In the genomic region with DNA sequence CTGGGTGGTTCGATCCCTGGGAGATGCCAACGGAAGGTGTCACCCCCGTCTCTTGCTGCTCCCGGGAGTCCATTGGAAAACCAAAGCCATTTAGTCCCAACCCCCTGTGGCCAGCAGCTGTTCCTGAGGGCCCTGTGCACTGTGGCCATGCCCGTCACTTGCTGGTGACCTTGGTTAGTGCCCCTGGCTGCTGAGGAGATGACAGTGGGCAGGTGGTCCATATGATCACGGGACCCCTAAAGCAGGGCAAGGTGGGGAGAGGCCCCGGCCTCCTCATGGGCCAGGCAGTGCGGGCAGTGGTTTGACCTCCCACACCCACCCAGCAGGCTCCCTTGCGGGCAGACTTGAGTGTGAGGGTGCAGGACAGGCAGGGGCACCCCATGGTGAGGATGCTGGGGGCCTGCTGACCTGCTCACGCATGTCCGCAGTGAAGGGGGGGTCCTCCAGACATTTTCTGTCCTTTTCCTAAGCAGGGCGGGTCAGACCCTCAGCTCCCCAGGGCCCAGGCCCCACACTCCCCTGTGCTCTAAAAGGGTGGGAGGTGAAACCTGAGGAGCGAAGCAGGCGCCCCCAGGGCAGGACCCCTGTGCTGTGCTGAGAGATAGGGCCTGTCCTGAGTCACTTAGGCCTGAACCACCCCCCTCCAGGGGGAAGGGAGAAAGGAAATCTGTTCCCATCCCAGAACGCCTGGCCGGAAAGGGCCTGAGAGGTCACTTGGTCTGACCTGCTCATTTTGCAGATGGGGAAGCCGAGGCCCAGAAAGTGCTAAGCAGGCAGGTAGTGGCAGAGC, we compare ENCODE assay signal across 13 cellular contexts. TPM values are rescaled to one million over a fixed set of nuclear protein-coding genes. Genes with fewer than 3 reads are reported as not detected.
DNase-seq lines count a peak whose midpoint lies in the region; ATAC-seq, FAIRE-seq and TF ChIP-seq lines count a peak whose summit lies in the region.
"Had no signal": no experiment of that assay in that cellular context is flagged by ENCODE, and none has a peak within 500 bp of the region (broad histone marks: within the 10 kb centered on the region; RNA-seq: fewer than 3 reads in every experiment).

No MANE protein-coding gene starts in this region.

- intact Hi-C loops in Panc1 (cut with micrococcal nuclease; ENCODE audit: unreplicated experiment) (no loop called here), kidney (cut with DNase I) (no loop called here), sigmoid colon (cut with DNase I) (no loop called here)

- H3K4me1 ChIP-seq in Panc1 (ENCODE audit: control insufficient read depth, insufficient read depth, low read length): peaks cover 53% of the 10 kb centered on the region
- peaks cover 30 to 44% of the 10 kb centered on the region in 2 donors for H3K4me1 ChIP-seq in kidney (ENCODE audit: control insufficient read depth in 1 of 2, insufficient read depth in 1 of 2, low read depth in 1 of 2, low read length in 2 of 2)
- peaks cover 0 to 81% (median 72%) of the 10 kb centered on the region in 4 donors for H3K4me1 ChIP-seq in sigmoid colon

- no peaks in the 10 kb centered on the region for H3K9me3 ChIP-seq in Panc1 (ENCODE audit: control insufficient read depth, insufficient read depth, low read depth, low read length)
- H3K9me3 ChIP-seq in kidney (ENCODE audit: control insufficient read depth in 1 of 2, low read length in 2 of 2): no peaks in the 10 kb centered on the region
- no peaks in the 10 kb centered on the region for H3K9me3 ChIP-seq in sigmoid colon
- H3K9me3 ChIP-seq: heart left ventricle had no signal

- ATAC-seq in Panc1 (0 out of 2 replicates have a peak, but pooled peaks have one; percentile 2), GM21723 (IDR thresholded peaks at IDR 0.05; ENCODE audit: unreplicated experiment) (no peak)

- no peak for TF ChIP-seq POLR2A in sigmoid colon (IDR thresholded peaks at IDR 0.05)

- CTCF ChIA-PET in Panc1 (lab: Charles Lee): no interaction called here

- TF ChIP-seq EP300 in sigmoid colon (IDR thresholded peaks at IDR 0.05): no peak

- POLR2A ChIA-PET in Panc1 (lab: Charles Lee): no interaction called here

- in situ Hi-C loops in Panc1 (cut with HindIII; ENCODE audit: low pct_unique_long_range_greater_than_20kb, low sequenced_read_pairs): no loop called here

- H3K36me3 ChIP-seq in Panc1 (ENCODE audit: control insufficient read depth, insufficient read depth, low read length) (no peaks in the 10 kb centered on the region), kidney (ENCODE audit: control insufficient read depth in 1 of 2, insufficient read depth in 2 of 2, low read length in 2 of 2) (peaks cover 0 to 6% of the 10 kb centered on the region in 2 donors), sigmoid colon (peaks cover 4 to 19% (median 15%) of the 10 kb centered on the region in 4 donors)

- H3K4me3 ChIP-seq in Panc1 (ENCODE audit: low read depth in 2 of 2, low read length in 2 of 2): no peak overlapping the region
- no peak overlapping the region for H3K4me3 ChIP-seq in kidney (ENCODE audit: low read length in 2 of 2)
- peak overlapping the region in 1 of 4 donors; percentile 9 for H3K4me3 ChIP-seq in sigmoid colon
- H3K4me3 ChIP-seq: heart left ventricle, lung had no signal

- H3K9ac ChIP-seq in kidney (ENCODE audit: low read length in 2 of 2): peak overlapping the region in 1 of 2 donors; percentile 26

- DNase-seq in ELF-1 (ENCODE audit: low read depth, low spot score) (peak; percentile 60), Panc1 (ENCODE audit: low read depth, low spot score) (no peak), kidney (peak; percentile 76), sigmoid colon (no peak), globus pallidus (ENCODE audit: low spot score) (no peak), NCI-H1436 treated with DMSO at 0.1 percent for 48 hours (lab: John Stamatoyannopoulos, UW) (no peak), RCC 7860 (ENCODE audit: low spot score) (no peak)
- DNase-seq: IMR-90, NCI-H2081 treated with DMSO at 0.1 percent for 48 hours had no signal

- WGBS in sigmoid colon, 2 donors: 73 to 77% methylated on average over 17 of the region's 17 CpGs

- TF ChIP-seq CTCF in Panc1 (IDR thresholded peaks at IDR 0.05): no peak
- TF ChIP-seq CTCF in kidney (IDR thresholded peaks at IDR 0.05; ENCODE audit: borderline replicate concordance, extremely low read depth, insufficient read depth): no peak
- TF ChIP-seq CTCF in sigmoid colon (IDR thresholded peaks at IDR 0.05): no peak

- BruUV-seq in Panc1 (replicated peaks; lab: Mats Ljungman, UMichigan): no TSS peak

- FAIRE-seq in kidney (lab: Jason Lieb, UNC) (no peak), RCC 7860 (lab: Jason Lieb, UNC) (no peak)

- no peaks in the 10 kb centered on the region for H3K27me3 ChIP-seq in Panc1 (ENCODE audit: control insufficient read depth, insufficient read depth, low read length)
- no peaks in the 10 kb centered on the region for H3K27me3 ChIP-seq in sigmoid colon
- H3K27me3 ChIP-seq: heart left ventricle had no signal

- H3K27ac ChIP-seq in Panc1 (ENCODE audit: low read length) (no peak overlapping the region), kidney (ENCODE audit: low read depth in 2 of 2, low read length in 2 of 2) (peak overlapping the region; percentile 55 to 60), sigmoid colon (peak overlapping the region; percentile 71 to 88 (median 82))

RNA-seq across cellular contexts. Expression of a gene that starts 6.8 kb away (rescaled TPM):
- total RNA-seq in Panc1 (2021; ENCODE audit: unreplicated experiment) (114 TPM), kidney (1,131 TPM), sigmoid colon (100 to 1,000 TPM; 107 to 206 (median 117) TPM)
- 256 TPM for polyA plus RNA-seq in Panc1 (2012; ENCODE audit: insufficient read length)
- polyA plus RNA-seq in kidney (ENCODE audit: insufficient read depth, low read depth, low replicate concordance) (308 TPM), sigmoid colon (1,000 to 10,000 TPM in 1 of 3 donors, 100 to 1,000 TPM in 2; 489 to 1,275 (median 498) TPM)
- total RNA-seq: OCI-LY7 had no signal

RNA-seq across cellular contexts. Expression of a gene that starts 53.5 kb away (rescaled TPM):
- total RNA-seq in Panc1 (2021; ENCODE audit: unreplicated experiment): 0.08 TPM
- polyA plus RNA-seq in Panc1 (2012; ENCODE audit: insufficient read length): not detected
- total RNA-seq in kidney: 0.69 TPM
- polyA plus RNA-seq in kidney (ENCODE audit: insufficient read depth, low read depth, low replicate concordance): not detected
- total RNA-seq in sigmoid colon: not detected
- polyA plus RNA-seq in sigmoid colon: 1 to 10 TPM in 1 of 3 donors, under 1 TPM in 1, not detected in 1; 0.23 to 1.4 TPM
- total RNA-seq: IMR-90 had no signal

Comparison
In these comparisons a context has a peak if more than half of its experiments do, and no peak if none do; other contexts are left out.
1. DNase-seq: peak in ELF-1 (single experiment) and kidney (single experiment); none in Panc1 (single experiment), sigmoid colon (single experiment), globus pallidus (single experiment), NCI-H1436 treated with DMSO at 0.1 percent for 48 hours (single experiment) and RCC 7860 (single experiment).